ENCODE assay signal across 29 cellular contexts in the genomic region with DNA sequence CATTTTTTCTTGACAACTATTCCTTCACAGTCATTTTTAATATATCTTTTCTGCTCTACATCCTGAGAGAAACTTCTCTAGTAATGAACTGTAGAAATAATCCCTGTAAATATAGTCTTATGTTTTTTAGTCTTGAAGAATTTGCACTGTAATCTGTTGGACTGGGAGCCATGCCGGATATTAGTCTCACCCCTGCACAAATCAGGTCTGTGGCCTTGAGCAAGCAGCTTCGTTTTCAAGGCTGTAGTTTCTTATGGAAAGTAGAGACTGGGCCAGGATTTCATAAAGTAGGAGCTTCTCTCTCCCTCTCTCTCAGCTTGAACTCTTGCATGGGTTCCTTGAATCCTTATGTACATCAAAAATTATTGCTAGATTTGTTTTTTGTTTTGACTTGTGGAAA.
"Had no signal": no experiment of that assay in that cellular context is flagged by ENCODE, and none has a peak within 500 bp of the region (broad histone marks: within the 10 kb centered on the region; RNA-seq: fewer than 3 reads in every experiment).

No MANE protein-coding gene starts in this region.

- ATAC-seq: activated naive CD4-positive, alpha-beta T cell treated with anti-CD3 and anti-CD28 coated beads, Interleukin-2, amount 50 U/mL, for 72 hours; activated T-cell treated with anti-CD3 and anti-CD28 coated beads, Interleukin-2, amount 50 U/mL, for 72 hours; left cardiac atrium had no signal

- H3K27me3 ChIP-seq: cardiac muscle cell, colonic mucosa, esophagus squamous epithelium, neutrophil, ovary, upper lobe of left lung had no signal

- H3K9me3 ChIP-seq: colonic mucosa, esophagus squamous epithelium, neutrophil, ovary, psoas muscle, upper lobe of left lung had no signal

- H3K27ac ChIP-seq: cardiac muscle cell, colonic mucosa, epithelial cell of prostate, esophagus squamous epithelium, neutrophil had no signal

- H3K36me3 ChIP-seq: cardiac muscle cell, colonic mucosa, neutrophil, ovary, upper lobe of left lung had no signal

- DNase-seq: activated CD4-positive, alpha-beta T cell treated with anti-CD3 and anti-CD28 coated beads for 4 hours; activated CD4-positive, alpha-beta T cell treated with anti-CD3 and anti-CD28 coated beads, Interleukin-2, amount 50 U/mL, for 4 hours; activated naive CD4-positive, alpha-beta T cell; activated T-cell treated with anti-CD3 and anti-CD28 coated beads for 4 hours; activated T-cell treated with anti-CD3 and anti-CD28 coated beads, Interleukin-2, amount 50 U/mL, for 72 hours; aorta; cerebellar nuclear complex; colonic mucosa; effector CD8-positive, alpha-beta T cell; esophagus squamous epithelium; foreskin melanocyte; islet precursor cell; left cardiac atrium; mammary epithelial cell; naive B cell; nephron progenitor cell; psoas muscle; stimulated activated CD4-positive, alpha-beta T cell treated with anti-CD3 and anti-CD28 coated beads, Interleukin-15, amount 100 ng/mL, for 24 hours; stimulated activated CD4-positive, alpha-beta T cell treated with anti-CD3 and anti-CD28 coated beads, Interleukin-2, amount 100 ng/mL, for 24 hours; stimulated activated naive CD4-positive, alpha-beta T cell; T-helper 1 cell; upper lobe of left lung had no signal

- FAIRE-seq: endometrium had no signal

- H3K4me3 ChIP-seq: cardiac muscle cell, colonic mucosa, esophagus squamous epithelium, ovary, psoas muscle, smooth muscle cell, upper lobe of left lung had no signal

- H3K4me2 ChIP-seq: smooth muscle cell had no signal
